In the genomic region with DNA sequence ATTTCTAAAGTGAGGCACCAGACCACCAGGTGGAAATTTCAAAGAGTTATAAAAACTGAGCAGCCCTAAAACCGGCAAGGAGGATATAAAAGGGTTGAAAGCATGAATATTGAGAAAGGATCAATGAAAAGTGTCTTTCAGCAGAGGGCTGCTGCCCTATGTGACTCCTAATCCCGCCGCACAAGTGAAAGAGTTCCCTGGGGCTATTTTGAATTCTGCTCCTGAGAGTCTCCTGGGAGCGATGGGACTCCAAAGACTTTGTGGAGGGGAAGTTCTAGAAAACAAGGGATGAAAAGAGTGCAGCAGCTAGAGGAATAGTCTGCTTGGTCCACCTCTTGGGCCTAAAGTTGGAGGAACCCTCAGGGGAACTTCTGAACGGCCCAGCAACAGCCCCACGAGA, we compare ENCODE assay signal across 22 cellular contexts.
"Had no signal": no experiment of that assay in that cellular context is flagged by ENCODE, and none has a peak within 500 bp of the region (broad histone marks: within the 10 kb centered on the region; RNA-seq: fewer than 3 reads in every experiment).

No MANE protein-coding gene starts in this region.

- DNase-seq: activated B cell treated with CpG ODN at 0.5 μM for 24 hours; activated CD4-positive, alpha-beta T cell treated with anti-CD3 and anti-CD28 coated beads, Interleukin-2, amount 10 ng/mL, durations not matched to agents 7 days and 5 days; activated CD8-positive, alpha-beta memory T cell treated with anti-CD3 and anti-CD28 coated beads, Interleukin-2, amount 50 U/mL, for 4 hours; activated CD8-positive, alpha-beta T cell treated with anti-CD3 and anti-CD28 coated beads for 36 hours; activated naive CD4-positive, alpha-beta T cell treated with anti-CD3 and anti-CD28 coated beads, Interleukin-2, amount 50 U/mL, for 16 hours; activated naive CD8-positive, alpha-beta T cell treated with anti-CD3 and anti-CD28 coated beads, Interleukin-2, amount 10 ng/mL, durations not matched to agents 7 days and 5 days; activated T-cell treated with anti-CD3 and anti-CD28 coated beads, Interleukin-2, amount 50 U/mL, for 72 hours; adrenal gland; anterior cingulate cortex; caudate nucleus; MG63; MV-4-11; NCI-H1092 treated with DMSO at 0.1 percent for 48 hours; NCI-H1417 treated with DMSO at 0.1 percent for 48 hours; NCI-H187; NCI-H2081; NCI-H510A treated with DMSO at 0.1 percent for 48 hours; NCI-H69; PC-3; SHP77 treated with DMSO at 0.1 percent for 48 hours had no signal

- H3K4me3 ChIP-seq: adrenal gland, breast epithelium, MG63 had no signal

- ATAC-seq: activated CD8-positive, alpha-beta T cell treated with anti-CD3 and anti-CD28 coated beads for 36 hours; activated T-cell treated with anti-CD3 and anti-CD28 coated beads, Interleukin-2, amount 50 U/mL, for 72 hours; PC-3 had no signal

- H3K4me3 Mint-ChIP-seq: activated B cell treated with CpG ODN at 0.5 μM for 24 hours; activated CD4-positive, alpha-beta T cell treated with anti-CD3 and anti-CD28 coated beads, Interleukin-2, amount 10 ng/mL, durations not matched to agents 7 days and 5 days; activated CD8-positive, alpha-beta T cell treated with anti-CD3 and anti-CD28 coated beads for 36 hours; activated naive CD8-positive, alpha-beta T cell treated with anti-CD3 and anti-CD28 coated beads, Interleukin-2, amount 10 ng/mL, durations not matched to agents 7 days and 5 days; activated T-cell treated with anti-CD3 and anti-CD28 coated beads, Interleukin-2, amount 50 U/mL, for 72 hours; T-helper 1 cell treated with Interleukin-12 subunit alpha and Interleukin-12 subunit beta and Interleukin-4 antibody, amounts not matched to agents 30 μg/mL and 1 μg/mL, for 36 hours had no signal

- H3K9me3 Mint-ChIP-seq: activated B cell treated with CpG ODN at 0.5 μM for 24 hours; activated CD4-positive, alpha-beta T cell treated with anti-CD3 and anti-CD28 coated beads, Interleukin-2, amount 10 ng/mL, durations not matched to agents 7 days and 5 days; activated CD8-positive, alpha-beta T cell treated with anti-CD3 and anti-CD28 coated beads for 36 hours; activated naive CD8-positive, alpha-beta T cell treated with anti-CD3 and anti-CD28 coated beads, Interleukin-2, amount 10 ng/mL, durations not matched to agents 7 days and 5 days; activated T-cell treated with anti-CD3 and anti-CD28 coated beads, Interleukin-2, amount 50 U/mL, for 72 hours; T-helper 1 cell treated with Interleukin-12 subunit alpha and Interleukin-12 subunit beta and Interleukin-4 antibody, amounts not matched to agents 30 μg/mL and 1 μg/mL, for 36 hours had no signal

- H3K27ac ChIP-seq: adrenal gland, breast epithelium had no signal

- H3K9me3 ChIP-seq: adrenal gland, breast epithelium, MG63 had no signal

- H3K27me3 ChIP-seq: adrenal gland, breast epithelium, MG63 had no signal

- H3K36me3 ChIP-seq: adrenal gland, breast epithelium, MG63 had no signal

- H3K27ac Mint-ChIP-seq: activated B cell treated with CpG ODN at 0.5 μM for 24 hours; activated CD4-positive, alpha-beta T cell treated with anti-CD3 and anti-CD28 coated beads, Interleukin-2, amount 10 ng/mL, durations not matched to agents 7 days and 5 days; activated CD8-positive, alpha-beta T cell treated with anti-CD3 and anti-CD28 coated beads for 36 hours; activated naive CD8-positive, alpha-beta T cell treated with anti-CD3 and anti-CD28 coated beads, Interleukin-2, amount 10 ng/mL, durations not matched to agents 7 days and 5 days; activated T-cell treated with anti-CD3 and anti-CD28 coated beads, Interleukin-2, amount 50 U/mL, for 72 hours; T-helper 1 cell treated with Interleukin-12 subunit alpha and Interleukin-12 subunit beta and Interleukin-4 antibody, amounts not matched to agents 30 μg/mL and 1 μg/mL, for 36 hours had no signal

- H3K4me1 Mint-ChIP-seq: activated B cell treated with CpG ODN at 0.5 μM for 24 hours; activated CD4-positive, alpha-beta T cell treated with anti-CD3 and anti-CD28 coated beads, Interleukin-2, amount 10 ng/mL, durations not matched to agents 7 days and 5 days; activated naive CD8-positive, alpha-beta T cell treated with anti-CD3 and anti-CD28 coated beads, Interleukin-2, amount 10 ng/mL, durations not matched to agents 7 days and 5 days had no signal

- H3K36me3 Mint-ChIP-seq: activated naive CD8-positive, alpha-beta T cell treated with anti-CD3 and anti-CD28 coated beads, Interleukin-2, amount 10 ng/mL, durations not matched to agents 7 days and 5 days had no signal

- H3K4me1 ChIP-seq: adrenal gland, breast epithelium had no signal
